31 cellular contexts compared by ENCODE assay signal in the genomic region with DNA sequence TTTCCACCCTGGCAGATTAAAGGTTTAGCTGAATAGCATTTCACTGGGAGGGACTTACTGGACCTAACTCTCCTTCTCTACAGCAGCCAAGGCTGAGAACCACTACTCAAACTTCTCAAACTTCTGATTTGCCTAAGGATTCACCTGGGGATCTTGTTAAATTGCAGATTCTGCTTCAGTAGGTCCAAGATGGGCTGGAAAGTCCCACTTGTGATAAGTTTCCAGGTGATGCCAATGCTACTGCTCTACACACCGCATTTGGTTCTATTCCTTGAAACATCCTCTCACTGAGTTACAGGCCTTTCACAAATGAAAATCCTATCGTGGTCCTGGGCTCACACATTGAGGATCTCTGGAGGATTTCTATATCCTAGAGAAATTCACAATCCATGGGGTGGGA.
"Had no signal": no experiment of that assay in that cellular context is flagged by ENCODE, and none has a peak within 500 bp of the region (broad histone marks: within the 10 kb centered on the region; RNA-seq: fewer than 3 reads in every experiment).

No MANE protein-coding gene starts in this region.

- H3K36me3 ChIP-seq: ascending aorta, cardiac muscle cell, colonic mucosa, gastrocnemius medialis, left ventricle myocardium inferior, right lobe of liver, stomach, thyroid gland, upper lobe of left lung, vagina, WERI-Rb-1 had no signal

- DNase-seq: activated CD4-positive, alpha-beta T cell treated with anti-CD3 and anti-CD28 coated beads, Interleukin-2, amount 10 ng/mL, durations not matched to agents 24 days and 14 days; activated CD4-positive, CD25-positive, alpha-beta regulatory T cell treated with anti-CD3 and anti-CD28 coated beads, Interleukin-2, amount 50 U/mL, for 72 hours; activated CD8-positive, alpha-beta T cell treated with anti-CD3 and anti-CD28 coated beads for 36 hours; activated effector memory CD4-positive, alpha-beta T cell treated with Interleukin-2 at 50 U/mL for 16 hours; activated naive CD4-positive, alpha-beta T cell treated with Interleukin-2 at 50 U/mL for 16 hours; activated T-cell treated with anti-CD3 and anti-CD28 coated beads, Interleukin-2, amount 50 U/mL, for 48 hours; cerebellar nuclear complex; colonic mucosa; dorsolateral prefrontal cortex; effector memory CD8-positive, alpha-beta T cell; erythroblast; gastrocnemius medialis; glutamatergic neuron; islet precursor cell; left ventricle myocardium inferior; posterior cingulate gyrus; right lobe of liver; stimulated activated CD4-positive, alpha-beta T cell treated with anti-CD3 and anti-CD28 coated beads, Interleukin-12 subunit alpha, Interleukin-12 subunit beta, amount 100 ng/mL, for 4 hours; stimulated activated CD4-positive, alpha-beta T cell treated with anti-CD3 and anti-CD28 coated beads, Interleukin-4, amount 100 ng/mL, for 1 hour; stomach; T-helper 17 cell; T1000; thyroid gland; upper lobe of left lung; WERI-Rb-1 had no signal

- H3K4me3 Mint-ChIP-seq: activated CD4-positive, alpha-beta T cell treated with anti-CD3 and anti-CD28 coated beads, Interleukin-2, amount 10 ng/mL, durations not matched to agents 24 days and 14 days; activated CD8-positive, alpha-beta T cell treated with anti-CD3 and anti-CD28 coated beads for 36 hours; activated naive CD8-positive, alpha-beta T cell; brain; effector memory CD8-positive, alpha-beta T cell; nephron; T-helper 17 cell had no signal

- H3K4me1 ChIP-seq: ascending aorta, colonic mucosa, gastrocnemius medialis, right lobe of liver, stomach, vagina had no signal

- H3K27ac ChIP-seq: ascending aorta, cardiac muscle cell, colonic mucosa, dorsolateral prefrontal cortex, gastrocnemius medialis, left ventricle myocardium inferior, right lobe of liver, stomach, thyroid gland, upper lobe of left lung, vagina, WERI-Rb-1 had no signal

- ATAC-seq: activated CD8-positive, alpha-beta T cell treated with anti-CD3 and anti-CD28 coated beads for 36 hours; effector memory CD8-positive, alpha-beta T cell; gastrocnemius medialis; right lobe of liver; T-helper 17 cell had no signal

- H3K4me3 ChIP-seq: ascending aorta, cardiac muscle cell, colonic mucosa, dorsolateral prefrontal cortex, gastrocnemius medialis, left ventricle myocardium inferior, right lobe of liver, stomach, thyroid gland, upper lobe of left lung, vagina had no signal

- H3K9me3 Mint-ChIP-seq: activated CD4-positive, alpha-beta T cell treated with anti-CD3 and anti-CD28 coated beads, Interleukin-2, amount 10 ng/mL, durations not matched to agents 24 days and 14 days; activated CD8-positive, alpha-beta T cell treated with anti-CD3 and anti-CD28 coated beads for 36 hours; effector memory CD8-positive, alpha-beta T cell; nephron had no signal

- H3K27me3 Mint-ChIP-seq: activated CD4-positive, alpha-beta T cell treated with anti-CD3 and anti-CD28 coated beads, Interleukin-2, amount 10 ng/mL, durations not matched to agents 24 days and 14 days; activated CD8-positive, alpha-beta T cell treated with anti-CD3 and anti-CD28 coated beads for 36 hours; activated naive CD8-positive, alpha-beta T cell; brain; effector memory CD8-positive, alpha-beta T cell; T-helper 17 cell had no signal

- H3K27me3 ChIP-seq: ascending aorta, cardiac muscle cell, colonic mucosa, dorsolateral prefrontal cortex, gastrocnemius medialis, right lobe of liver, stomach, thyroid gland, upper lobe of left lung, vagina had no signal

- H3K9me3 ChIP-seq: ascending aorta, colonic mucosa, gastrocnemius medialis, right lobe of liver, thyroid gland, vagina had no signal

- H3K27ac Mint-ChIP-seq: activated CD4-positive, alpha-beta T cell treated with anti-CD3 and anti-CD28 coated beads, Interleukin-2, amount 10 ng/mL, durations not matched to agents 24 days and 14 days; activated naive CD8-positive, alpha-beta T cell; brain; nephron; T-helper 17 cell had no signal
